8 cellular contexts compared by ENCODE assay signal in the genomic region with DNA sequence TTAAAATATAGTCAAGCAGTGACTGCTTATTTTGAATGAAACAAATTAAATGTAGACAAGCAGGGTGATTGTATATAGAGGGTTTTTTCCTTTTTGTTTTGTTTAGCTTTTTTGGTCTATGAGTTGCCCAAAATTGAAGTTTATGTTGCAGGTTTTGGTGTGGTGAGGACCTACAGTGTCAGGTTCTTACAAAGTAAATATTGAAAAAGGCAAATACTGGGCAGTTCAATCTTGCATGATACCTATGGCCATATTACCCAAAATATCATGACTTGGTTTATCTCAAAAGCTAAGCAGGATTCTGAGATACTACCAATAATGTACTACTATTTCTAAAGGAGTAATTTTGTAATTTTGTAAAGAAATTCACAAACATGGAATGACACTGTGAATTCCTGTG. TPM values are rescaled to one million over a fixed set of nuclear protein-coding genes. Genes with fewer than 3 reads are reported as not detected.
A peak's percentile ranks its signal among the peaks of the same experiment; 100 is the strongest.
DNase-seq lines count a peak whose midpoint lies in the region; ATAC-seq, FAIRE-seq and TF ChIP-seq lines count a peak whose summit lies in the region.

No MANE protein-coding gene starts in this region.

- no peaks in the 10 kb centered on the region for H3K36me3 Mint-ChIP-seq in GM23338 (ENCODE audit: low read depth)

- H3K79me2 ChIP-seq in GM23338 (replicated peaks; ENCODE audit: insufficient read depth): no peaks in the 10 kb centered on the region
- H3K79me2 ChIP-seq in SU-DHL-6 (ENCODE audit: insufficient read depth, low read length): peaks cover 3% of the 10 kb centered on the region

- H3K27ac Mint-ChIP-seq in GM23338: no peak overlapping the region

- no peak for FAIRE-seq in H54 (lab: Jason Lieb, UNC)

- H3K4me1 ChIP-seq in GM23338 (ENCODE audit: insufficient read depth) (peaks cover 22% of the 10 kb centered on the region), skeletal muscle satellite cell (ENCODE audit: control insufficient read depth, insufficient read depth, low read length) (peaks cover 12% of the 10 kb centered on the region)

- H3K27me3 ChIP-seq in GM23338 (ENCODE audit: insufficient read depth) (no peaks in the 10 kb centered on the region), SU-DHL-6 (ENCODE audit: low read length) (no peaks in the 10 kb centered on the region), skeletal muscle satellite cell (ENCODE audit: control insufficient read depth, insufficient read depth, low read length) (no peaks in the 10 kb centered on the region)

- DNase-seq in GM23338 (ENCODE audit: low spot score) (no peak), foreskin fibroblast (no peak), H54 (ENCODE audit: insufficient read length, low spot score) (no peak), SKM-1 treated with dmso at 0.1 percent for 144 hours (lab: John Stamatoyannopoulos, UW; ENCODE audit: unreplicated experiment) (no peak)

- H3K36me3 ChIP-seq in GM23338 (ENCODE audit: insufficient read depth) (no peaks in the 10 kb centered on the region), SU-DHL-6 (ENCODE audit: low read length) (0 out of 2 replicates have a peak, but pooled peaks cover 2% of the 10 kb centered on the region), skeletal muscle satellite cell (ENCODE audit: insufficient read depth, low read length) (peaks cover 45% of the 10 kb centered on the region)

- no peak overlapping the region for H3K9ac ChIP-seq in SU-DHL-6 (ENCODE audit: low read length)
- peak overlapping the region; percentile 93 for H3K9ac ChIP-seq in skeletal muscle satellite cell (ENCODE audit: low read depth, low read length)

- TF ChIP-seq POLR2A in H54 (IDR thresholded peaks at IDR 0.05; ENCODE audit: low read depth, low read length): no peak

- H3K4me2 ChIP-seq in GM23338: no peak overlapping the region
- peak overlapping the region; percentile 86 for H3K4me2 ChIP-seq in SU-DHL-6 (ENCODE audit: low read depth, low read length, poor library complexity, severe bottlenecking)
- peak overlapping the region; percentile 79 for H3K4me2 ChIP-seq in skeletal muscle satellite cell (ENCODE audit: low read length)

- TF ChIP-seq CTCF in GM23338 (conservative IDR thresholded peaks at IDR 0.05; ENCODE audit: low read depth in 2 of 2) (no peak), SU-DHL-6 (IDR thresholded peaks at IDR 0.05; ENCODE audit: insufficient read depth, low read length, poor library complexity, severe bottlenecking) (no peak), foreskin fibroblast (IDR thresholded peaks at IDR 0.05; ENCODE audit: low read depth, low read length) (no peak)

- H3K27ac ChIP-seq in GM23338 (ENCODE audit: low read depth) (no peak overlapping the region), SU-DHL-6 (ENCODE audit: low read depth, low read length) (no peak overlapping the region)

- H3K9me3 ChIP-seq in SU-DHL-6 (ENCODE audit: insufficient read depth, low read length): no peaks in the 10 kb centered on the region
- H3K9me3 ChIP-seq in skeletal muscle satellite cell (replicated peaks; ENCODE audit: low read length): no peaks in the 10 kb centered on the region

- H2AFZ ChIP-seq in GM23338 (no peak overlapping the region), SU-DHL-6 (ENCODE audit: low read depth, low read length, severe bottlenecking) (no peak overlapping the region)

- peaks cover 22% of the 10 kb centered on the region for H3K4me1 Mint-ChIP-seq in GM23338

- ATAC-seq in GM23338 (no peak), HG03139 (IDR thresholded peaks at IDR 0.05; ENCODE audit: unreplicated experiment) (no peak), GM21447 (IDR thresholded peaks at IDR 0.05; ENCODE audit: unreplicated experiment) (no peak)

- no peaks in the 10 kb centered on the region for H3F3A ChIP-seq in GM23338 (replicated peaks; ENCODE audit: low read depth)
- peaks cover 34% of the 10 kb centered on the region for H3F3A ChIP-seq in SU-DHL-6 (ENCODE audit: insufficient read depth)

- H3K4me3 Mint-ChIP-seq in GM23338: 0 out of 3 replicates have a peak overlapping the region, but pooled peaks have one; percentile 21

- peaks cover 2% of the 10 kb centered on the region; the same call in 1 of the 3 replicates for H3K9me3 Mint-ChIP-seq in GM23338

- no peaks in the 10 kb centered on the region for H3K9me2 ChIP-seq in GM23338 (ENCODE audit: insufficient read depth)
- no peaks in the 10 kb centered on the region for H3K9me2 ChIP-seq in SU-DHL-6 (replicated peaks; ENCODE audit: insufficient read depth, low read length)

- no peaks in the 10 kb centered on the region for H4K20me1 ChIP-seq in GM23338 (replicated peaks; ENCODE audit: insufficient read depth)
- H4K20me1 ChIP-seq in SU-DHL-6 (ENCODE audit: low read depth, low read length): no peaks in the 10 kb centered on the region

- no peak overlapping the region for H3K4me3 ChIP-seq in GM23338
- peak overlapping the region; percentile 60 for H3K4me3 ChIP-seq in SU-DHL-6 (ENCODE audit: insufficient read depth, low read length, poor library complexity, severe bottlenecking)
- H3K4me3 ChIP-seq in foreskin fibroblast (ENCODE audit: low read depth in 1 of 2, low read length in 2 of 2): peak overlapping the region; percentile 74 to 76
- peak overlapping the region; percentile 72 for H3K4me3 ChIP-seq in skeletal muscle satellite cell (ENCODE audit: low read length)

- H3K27me3 Mint-ChIP-seq in GM23338 (ENCODE audit: insufficient read depth, low read depth, poor library complexity): peaks cover 5% of the 10 kb centered on the region

TF ChIP-seq in GM23338, 12 proteins besides CTCF, POLR2A, EP300 and RAD21 (continues in another document):
- TF ChIP-seq JUNB (IDR thresholded peaks at IDR 0.05; ENCODE audit: unreplicated experiment) (no peak), POLR2AphosphoS5 (IDR thresholded peaks at IDR 0.05; ENCODE audit: low read depth) (no peak), ZNF114 (CRISPR knock-in tag; IDR thresholded peaks at IDR 0.05) (no peak), EZH2phosphoT487 (IDR thresholded peaks at IDR 0.05; ENCODE audit: unreplicated experiment) (no peak), STAT1 (IDR thresholded peaks at IDR 0.05; ENCODE audit: unreplicated experiment) (no peak), NANOG (IDR thresholded peaks at IDR 0.05; ENCODE audit: borderline replicate concordance) (no peak)
- TF ChIP-seq, protein P1, sequence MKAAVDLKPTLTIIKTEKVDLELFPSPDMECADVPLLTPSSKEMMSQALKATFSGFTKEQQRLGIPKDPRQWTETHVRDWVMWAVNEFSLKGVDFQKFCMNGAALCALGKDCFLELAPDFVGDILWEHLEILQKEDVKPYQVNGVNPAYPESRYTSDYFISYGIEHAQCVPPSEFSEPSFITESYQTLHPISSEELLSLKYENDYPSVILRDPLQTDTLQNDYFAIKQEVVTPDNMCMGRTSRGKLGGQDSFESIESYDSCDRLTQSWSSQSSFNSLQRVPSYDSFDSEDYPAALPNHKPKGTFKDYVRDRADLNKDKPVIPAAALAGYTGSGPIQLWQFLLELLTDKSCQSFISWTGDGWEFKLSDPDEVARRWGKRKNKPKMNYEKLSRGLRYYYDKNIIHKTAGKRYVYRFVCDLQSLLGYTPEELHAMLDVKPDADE (IDR thresholded peaks at IDR 0.05): no peak
- TF ChIP-seq, protein P2, sequence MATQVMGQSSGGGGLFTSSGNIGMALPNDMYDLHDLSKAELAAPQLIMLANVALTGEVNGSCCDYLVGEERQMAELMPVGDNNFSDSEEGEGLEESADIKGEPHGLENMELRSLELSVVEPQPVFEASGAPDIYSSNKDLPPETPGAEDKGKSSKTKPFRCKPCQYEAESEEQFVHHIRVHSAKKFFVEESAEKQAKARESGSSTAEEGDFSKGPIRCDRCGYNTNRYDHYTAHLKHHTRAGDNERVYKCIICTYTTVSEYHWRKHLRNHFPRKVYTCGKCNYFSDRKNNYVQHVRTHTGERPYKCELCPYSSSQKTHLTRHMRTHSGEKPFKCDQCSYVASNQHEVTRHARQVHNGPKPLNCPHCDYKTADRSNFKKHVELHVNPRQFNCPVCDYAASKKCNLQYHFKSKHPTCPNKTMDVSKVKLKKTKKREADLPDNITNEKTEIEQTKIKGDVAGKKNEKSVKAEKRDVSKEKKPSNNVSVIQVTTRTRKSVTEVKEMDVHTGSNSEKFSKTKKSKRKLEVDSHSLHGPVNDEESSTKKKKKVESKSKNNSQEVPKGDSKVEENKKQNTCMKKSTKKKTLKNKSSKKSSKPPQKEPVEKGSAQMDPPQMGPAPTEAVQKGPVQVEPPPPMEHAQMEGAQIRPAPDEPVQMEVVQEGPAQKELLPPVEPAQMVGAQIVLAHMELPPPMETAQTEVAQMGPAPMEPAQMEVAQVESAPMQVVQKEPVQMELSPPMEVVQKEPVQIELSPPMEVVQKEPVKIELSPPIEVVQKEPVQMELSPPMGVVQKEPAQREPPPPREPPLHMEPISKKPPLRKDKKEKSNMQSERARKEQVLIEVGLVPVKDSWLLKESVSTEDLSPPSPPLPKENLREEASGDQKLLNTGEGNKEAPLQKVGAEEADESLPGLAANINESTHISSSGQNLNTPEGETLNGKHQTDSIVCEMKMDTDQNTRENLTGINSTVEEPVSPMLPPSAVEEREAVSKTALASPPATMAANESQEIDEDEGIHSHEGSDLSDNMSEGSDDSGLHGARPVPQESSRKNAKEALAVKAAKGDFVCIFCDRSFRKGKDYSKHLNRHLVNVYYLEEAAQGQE (IDR thresholded peaks at IDR 0.05; ENCODE audit: unreplicated experiment): no peak

RNA-seq across cellular contexts. Expression of a gene that starts 1.8 kb away (rescaled TPM):
- 12.9 and 14.1 TPM in 2 replicates for total RNA-seq in GM23338 (2014; rRNA removed; shearing (Covaris generic))
- 8.2 and 12.4 TPM in 2 replicates for polyA plus RNA-seq in GM23338 (2016; fragmentation: Nextera tagmentation; extraction: Ambion mirVana)
- 63.4 and 94.4 TPM in 2 replicates for total RNA-seq in skeletal muscle satellite cell (2012; rRNA removed)

RNA-seq across cellular contexts. Expression of a gene that starts 27.6 kb away (rescaled TPM):
- 308 and 321 TPM in 2 replicates for total RNA-seq in GM23338 (2014; rRNA removed; shearing (Covaris generic))
- polyA plus RNA-seq in GM23338 (2016; fragmentation: Nextera tagmentation; extraction: Ambion mirVana): 194 and 212 TPM in 2 replicates
- 97.8 and 99.4 TPM in 2 replicates for total RNA-seq in skeletal muscle satellite cell (2012; rRNA removed)

RNA-seq across cellular contexts. Expression of a gene that starts 39.3 kb away (rescaled TPM):
- total RNA-seq in GM23338 (2014; rRNA removed; shearing (Covaris generic)): 1.5 and 2.7 TPM in 2 replicates
- polyA plus RNA-seq in GM23338 (2016; fragmentation: Nextera tagmentation; extraction: Ambion mirVana): 1.2 and 2.6 TPM in 2 replicates
- 0.25 and 0.66 TPM in 2 replicates for total RNA-seq in skeletal muscle satellite cell (2012; rRNA removed)
